9 cellular contexts compared by ENCODE assay signal in the genomic region with DNA sequence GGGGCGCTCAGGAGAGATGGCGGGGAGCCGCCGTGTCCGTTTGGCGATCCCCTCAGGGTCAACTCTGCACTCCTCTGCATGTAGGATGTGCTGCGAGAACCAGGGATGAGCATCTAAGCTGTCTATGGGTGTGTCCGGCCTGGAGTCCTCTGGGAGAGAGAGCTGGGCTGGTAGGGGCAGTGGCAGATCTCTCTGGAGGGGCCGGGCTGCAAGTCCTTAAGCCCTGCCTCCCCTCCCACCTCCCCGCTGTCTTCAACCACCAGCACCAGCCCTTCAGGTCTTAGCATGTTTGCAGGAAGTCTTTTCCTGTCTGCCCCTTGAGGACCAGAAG. TPM values are rescaled to one million over a fixed set of nuclear protein-coding genes. Genes with fewer than 3 reads are reported as not detected.
DNase-seq lines count a peak whose midpoint lies in the region; ATAC-seq and TF ChIP-seq lines count a peak whose summit lies in the region.
"Had no signal": no experiment of that assay in that cellular context is flagged by ENCODE, and none has a peak within 500 bp of the region (broad histone marks: within the 10 kb centered on the region; RNA-seq: fewer than 3 reads in every experiment).

No MANE protein-coding gene starts in this region.

- peaks cover 12% of the 10 kb centered on the region for H3K36me3 Mint-ChIP-seq in activated naive CD4-positive, alpha-beta T cell treated with anti-CD3 and anti-CD28 coated beads, Interleukin-2, amount 10 ng/mL, durations not matched to agents 7 days and 5 days
- H3K36me3 Mint-ChIP-seq in activated naive CD4-positive, alpha-beta T cell treated with anti-CD3 and anti-CD28 coated beads for 36 hours (ENCODE audit: low read depth) = peaks cover 5% of the 10 kb centered on the region
- H3K36me3 Mint-ChIP-seq in neural crest cell (ENCODE audit: low read depth) = peaks cover 3% of the 10 kb centered on the region

- CTCF ChIA-PET in activated naive CD4-positive, alpha-beta T cell treated with anti-CD3 and anti-CD28 coated beads, Interleukin-2, amount 10 ng/mL, durations not matched to agents 7 days and 5 days (lab: Charles Lee) = interaction anchor here (1.7 to 2.3 kb wide), 2 partner anchors 8 to 12 kb away, joined by 7 to 9 read pairs; a partner anchor contains a TSS
- CTCF ChIA-PET in activated naive CD4-positive, alpha-beta T cell treated with anti-CD3 and anti-CD28 coated beads for 36 hours (lab: Charles Lee) = interaction anchor here (0.5 to 2.2 kb wide), 4 partner anchors 12 to 363 kb away, joined by 3 to 6 read pairs (median 4); no protein-coding TSS in a partner anchor

- no peak for DNase-seq in activated naive CD4-positive, alpha-beta T cell treated with anti-CD3 and anti-CD28 coated beads, Interleukin-2, amount 10 ng/mL, durations not matched to agents 7 days and 5 days
- DNase-seq in activated naive CD4-positive, alpha-beta T cell treated with anti-CD3 and anti-CD28 coated beads for 36 hours = no peak
- DNase-seq in neural crest cell (ENCODE audit: low read depth, low spot score) = no peak
- DNase-seq: amygdala, midbrain, NCI-H187, SHP77 had no signal

- peaks cover 6% of the 10 kb centered on the region for H3K4me1 Mint-ChIP-seq in activated naive CD4-positive, alpha-beta T cell treated with anti-CD3 and anti-CD28 coated beads, Interleukin-2, amount 10 ng/mL, durations not matched to agents 7 days and 5 days
- peaks cover 7% of the 10 kb centered on the region for H3K4me1 Mint-ChIP-seq in activated naive CD4-positive, alpha-beta T cell treated with anti-CD3 and anti-CD28 coated beads for 36 hours (ENCODE audit: low read depth)
- peaks cover 7% of the 10 kb centered on the region for H3K4me1 Mint-ChIP-seq in neural crest cell

- intact Hi-C loops in activated naive CD4-positive, alpha-beta T cell treated with anti-CD3 and anti-CD28 coated beads for 36 hours (cut with micrococcal nuclease) = no loop called here

- ATAC-seq in HG02610 (IDR thresholded peaks at IDR 0.05; ENCODE audit: unreplicated experiment) = no peak

- H3K4me3 Mint-ChIP-seq in activated naive CD4-positive, alpha-beta T cell treated with anti-CD3 and anti-CD28 coated beads, Interleukin-2, amount 10 ng/mL, durations not matched to agents 7 days and 5 days = peak overlapping the region; percentile 26
- no peak overlapping the region for H3K4me3 Mint-ChIP-seq in activated naive CD4-positive, alpha-beta T cell treated with anti-CD3 and anti-CD28 coated beads for 36 hours
- peak overlapping the region; percentile 67 for H3K4me3 Mint-ChIP-seq in neural crest cell
- H3K4me3 Mint-ChIP-seq: stimulated activated memory B cell treated with anti-CD40 and anti-IgM and Interleukin-4, amounts not matched to agents 10 μg/mL and 1 μg/mL and 100 μg/mL, for 72 hours had no signal

- peaks cover 50% of the 10 kb centered on the region for H3K27me3 Mint-ChIP-seq in activated naive CD4-positive, alpha-beta T cell treated with anti-CD3 and anti-CD28 coated beads, Interleukin-2, amount 10 ng/mL, durations not matched to agents 7 days and 5 days
- H3K27me3 Mint-ChIP-seq in activated naive CD4-positive, alpha-beta T cell treated with anti-CD3 and anti-CD28 coated beads for 36 hours (ENCODE audit: low read depth) = peaks cover 3% of the 10 kb centered on the region
- H3K27me3 Mint-ChIP-seq in neural crest cell (ENCODE audit: low read depth) = peaks cover 8% of the 10 kb centered on the region
- H3K27me3 Mint-ChIP-seq: stimulated activated memory B cell treated with anti-CD40 and anti-IgM and Interleukin-4, amounts not matched to agents 10 μg/mL and 1 μg/mL and 100 μg/mL, for 72 hours had no signal

- H3K9me3 Mint-ChIP-seq in activated naive CD4-positive, alpha-beta T cell treated with anti-CD3 and anti-CD28 coated beads, Interleukin-2, amount 10 ng/mL, durations not matched to agents 7 days and 5 days = no peaks in the 10 kb centered on the region
- no peaks in the 10 kb centered on the region for H3K9me3 Mint-ChIP-seq in activated naive CD4-positive, alpha-beta T cell treated with anti-CD3 and anti-CD28 coated beads for 36 hours
- H3K9me3 Mint-ChIP-seq in neural crest cell = no peaks in the 10 kb centered on the region
- H3K9me3 Mint-ChIP-seq: stimulated activated memory B cell treated with anti-CD40 and anti-IgM and Interleukin-4, amounts not matched to agents 10 μg/mL and 1 μg/mL and 100 μg/mL, for 72 hours had no signal

- no peak overlapping the region for H3K27ac Mint-ChIP-seq in activated naive CD4-positive, alpha-beta T cell treated with anti-CD3 and anti-CD28 coated beads, Interleukin-2, amount 10 ng/mL, durations not matched to agents 7 days and 5 days
- no peak overlapping the region for H3K27ac Mint-ChIP-seq in activated naive CD4-positive, alpha-beta T cell treated with anti-CD3 and anti-CD28 coated beads for 36 hours
- no peak overlapping the region for H3K27ac Mint-ChIP-seq in neural crest cell (ENCODE audit: unreplicated experiment)
- H3K27ac Mint-ChIP-seq: stimulated activated memory B cell treated with anti-CD40 and anti-IgM and Interleukin-4, amounts not matched to agents 10 μg/mL and 1 μg/mL and 100 μg/mL, for 72 hours had no signal

- TF ChIP-seq CTCF in neural crest cell (conservative IDR thresholded peaks at IDR 0.05) = no peak

RNA-seq across cellular contexts. Expression of a gene that starts 8.4 kb away (rescaled TPM):
- total RNA-seq in activated naive CD4-positive, alpha-beta T cell treated with anti-CD3 and anti-CD28 coated beads for 36 hours = under 1 TPM; 0.12 to 0.21 TPM
- total RNA-seq in neural crest cell = 50.6 and 51.9 TPM in 2 replicates

RNA-seq across cellular contexts. Expression of a gene that starts 10.2 kb away (rescaled TPM):
- total RNA-seq in activated naive CD4-positive, alpha-beta T cell treated with anti-CD3 and anti-CD28 coated beads for 36 hours = 10 to 100 TPM; 47.1 to 50.5 TPM
- total RNA-seq in neural crest cell = 59.7 and 70.0 TPM in 2 replicates

RNA-seq across cellular contexts. Expression of a gene that starts 30.7 kb away (rescaled TPM):
- 100 to 1,000 TPM; 146 to 149 TPM for total RNA-seq in activated naive CD4-positive, alpha-beta T cell treated with anti-CD3 and anti-CD28 coated beads for 36 hours
- total RNA-seq in neural crest cell = 114 and 122 TPM in 2 replicates

RNA-seq across cellular contexts. Expression of a gene that starts 34.2 kb away (rescaled TPM):
- 1 to 10 TPM in 1 of 2 experiments, under 1 TPM in 1; 0.31 to 1.1 TPM for total RNA-seq in activated naive CD4-positive, alpha-beta T cell treated with anti-CD3 and anti-CD28 coated beads for 36 hours
- 7.3 and 8.1 TPM in 2 replicates for total RNA-seq in neural crest cell

RNA-seq across cellular contexts. Expression of a gene that starts 46.9 kb away (rescaled TPM):
- under 1 TPM in 1 of 2 experiments, not detected in 1; 0.17 TPM for total RNA-seq in activated naive CD4-positive, alpha-beta T cell treated with anti-CD3 and anti-CD28 coated beads for 36 hours
- 8.7 and 12.9 TPM in 2 replicates for total RNA-seq in neural crest cell

Comparison
In these comparisons a context has a peak if more than half of its experiments do, and no peak if none do; other contexts are left out.
1. RNA of a gene that starts 8.4 kb away (total RNA-seq): 50.6 to 51.9 TPM in neural crest cell; 0.12 to 0.21 TPM in activated naive CD4-positive, alpha-beta T cell treated with anti-CD3 and anti-CD28 coated beads for 36 hours; every median in the first group is over 10 times any median in the second.